In genomic region chr2:236661064-236661761, GRCh38 we compare ENCODE assay signal across 10 cellular contexts.
A peak's percentile ranks its signal among the peaks of the same experiment; 100 is the strongest.
DNase-seq lines count a peak whose midpoint lies in the region; ATAC-seq, FAIRE-seq and TF ChIP-seq lines count a peak whose summit lies in the region.
"Had no signal": no experiment of that assay in that cellular context is flagged by ENCODE, and none has a peak within 500 bp of the region (broad histone marks: within the 10 kb centered on the region; RNA-seq: fewer than 3 reads in every experiment).

No MANE protein-coding gene starts in this region.

- H4K91ac ChIP-seq in H1 (replicated peaks; ENCODE audit: insufficient read length, low read length) (peak overlapping the region; percentile 85), mesenchymal stem cell (ENCODE audit: low read length) (no peak overlapping the region)

- H3K27ac ChIP-seq in H1 (ENCODE audit: low read depth, low read length) (no peak overlapping the region; the same call in 1 of the 2 replicates), mesenchymal stem cell (ENCODE audit: low read length, poor library complexity, severe bottlenecking) (peak overlapping the region; percentile 76), vagina (peak overlapping the region; percentile 67)

- H2AFZ ChIP-seq in H1 (ENCODE audit: low read length) (peak overlapping the region; percentile 73; the same call in 1 of the 2 replicates), mesenchymal stem cell (ENCODE audit: low read depth, low read length) (no peak overlapping the region)

- peak overlapping the region; percentile 92; the same call in 1 of the 2 replicates for H2BK5ac ChIP-seq in H1 (ENCODE audit: low read depth, low read length)
- H2BK5ac ChIP-seq in mesenchymal stem cell (ENCODE audit: low read depth, low read length, poor library complexity, severe bottlenecking): peak overlapping the region; percentile 83

- peak in 1 of 2 experiments; percentile 6; a peak in 1 of 4 replicates for TF ChIP-seq RAD21 in H1 (IDR thresholded peaks at IDR 0.05 in 1 of 2, conservative IDR thresholded peaks at IDR 0.05 in 1 of 2; ENCODE audit: low read depth in 2 of 2, low read length in 2 of 2)

- H3K27me3 ChIP-seq in MG63 (no peaks in the 10 kb centered on the region), H1 (replicated peaks in 1 of 4; ENCODE audit: control insufficient read depth in 3 of 4, extremely low read depth in 1 of 4, insufficient read depth in 3 of 4, low read length in 3 of 4) (no peaks in the 10 kb centered on the region), mesenchymal stem cell (ENCODE audit: control insufficient read depth in 1 of 2, insufficient read depth in 1 of 2, low read length in 2 of 2) (no peaks in the 10 kb centered on the region), vagina (no peaks in the 10 kb centered on the region)

- H3K23ac ChIP-seq in H1 (ENCODE audit: insufficient read length) (no peak overlapping the region), mesenchymal stem cell (ENCODE audit: low read length in 2 of 2) (no peak overlapping the region)

- CTCF ChIA-PET in H1 (lab: Charles Lee; ENCODE audit: partially characterized antibody): interaction anchor here (0.8 to 1.8 kb wide), 3 partner anchors 11 to 99 kb away, joined by 3 to 4 read pairs (median 4); no protein-coding TSS in a partner anchor

- H3K14ac ChIP-seq in H1 (ENCODE audit: insufficient read length): no peak overlapping the region
- no peak overlapping the region for H3K14ac ChIP-seq in mesenchymal stem cell (ENCODE audit: low read length in 2 of 2)

- POLR2A ChIA-PET in H1 (lab: Charles Lee; ENCODE audit: partially characterized antibody): no interaction called here

- H2BK15ac ChIP-seq in H1 (ENCODE audit: low read length) (no peak overlapping the region), mesenchymal stem cell (ENCODE audit: low read depth, poor library complexity, severe bottlenecking) (no peak overlapping the region)

- H3K4ac ChIP-seq in H1 (replicated peaks; ENCODE audit: insufficient read length, low read depth, low read length) (no peak overlapping the region), mesenchymal stem cell (ENCODE audit: low read depth in 1 of 2, low read length in 2 of 2) (no peak overlapping the region)

- no peak overlapping the region for H3K56ac ChIP-seq in H1 (replicated peaks; ENCODE audit: insufficient read length, low read depth, low read length)

- peak; percentile 73 for DNase-seq in MG63
- peak in 1 of 2 experiments; percentile 9 for DNase-seq in H1 (ENCODE audit: low read depth in 1 of 2, low spot score in 2 of 2)
- peak; percentile 38 for DNase-seq in mesenchymal stem cell
- peak in 1 of 2 donors; percentile 84 for DNase-seq in vagina (ENCODE audit: extremely low spot score in 2 of 2)
- DNase-seq in left lobe of liver (ENCODE audit: low spot score): no peak
- no peak for DNase-seq in activated CD4-positive, alpha-beta T cell treated with anti-CD3 and anti-CD28 coated beads, Interleukin-2, amount 50 U/mL, for 4 hours
- DNase-seq: activated B cell treated with CpG ODN at 0.5 μM for 24 hours; stimulated activated CD4-positive, alpha-beta T cell treated with anti-CD3 and anti-CD28 coated beads, Interleukin-1b, Interleukin-23, amount 100 ng/mL, for 48 hours had no signal

- no peaks in the 10 kb centered on the region for H3K79me2 ChIP-seq in H1 (ENCODE audit: control insufficient read depth in 1 of 2, insufficient read depth in 2 of 2, low read length in 2 of 2)

- H3K9ac ChIP-seq in H1 (replicated peaks in 1 of 4; ENCODE audit: extremely low read depth in 1 of 4, low read depth in 3 of 4, low read length in 3 of 4) (no peak overlapping the region), mesenchymal stem cell (ENCODE audit: low read length) (peak overlapping the region; percentile 85)

- no peaks in the 10 kb centered on the region for H4K20me1 ChIP-seq in H1 (replicated peaks in 1 of 2; ENCODE audit: control insufficient read depth in 1 of 2, insufficient read depth in 2 of 2, low read length in 2 of 2)

- no peak for TF ChIP-seq CTCF in H1 (IDR thresholded peaks at IDR 0.05; ENCODE audit: control extremely low read depth in 1 of 3, insufficient read depth in 1 of 3, low read depth in 1 of 3, low read length in 3 of 3)
- no peak for TF ChIP-seq CTCF in vagina (IDR thresholded peaks at IDR 0.05)

- peak overlapping the region; percentile 40 for H4K5ac ChIP-seq in H1 (ENCODE audit: insufficient read length, low read depth, low read length)

- peak overlapping the region; percentile 76 for H3K18ac ChIP-seq in H1 (ENCODE audit: extremely low read depth, low read length)
- no peak overlapping the region for H3K18ac ChIP-seq in mesenchymal stem cell (ENCODE audit: low read depth in 1 of 2, low read length in 2 of 2)

- H3K4me1 ChIP-seq in H1 (replicated peaks in 1 of 4; ENCODE audit: control insufficient read depth in 3 of 4, insufficient read depth in 4 of 4, low read length in 3 of 4): peaks cover 6 to 11% (median 10%) of the 10 kb centered on the region in 4 experiments; a peak in 6 of 7 replicates
- H3K4me1 ChIP-seq in mesenchymal stem cell (ENCODE audit: control insufficient read depth, insufficient read depth, low read depth, low read length): peaks cover 12% of the 10 kb centered on the region
- H3K4me1 ChIP-seq in vagina: peaks cover 51% of the 10 kb centered on the region

- TF ChIP-seq EP300 in H1 (IDR thresholded peaks at IDR 0.05; ENCODE audit: borderline replicate concordance in 1 of 2, low read depth in 2 of 2, low read length in 2 of 2): no peak

- FAIRE-seq in H1 (lab: Jason Lieb, UNC): peak; percentile 88
- FAIRE-seq: K562 had no signal

- H3K9me3 ChIP-seq in MG63 (no peaks in the 10 kb centered on the region), H1 (ENCODE audit: insufficient read depth in 2 of 2, low read depth in 1 of 2, low read length in 1 of 2) (0 out of 4 replicates have a peak, but pooled peaks cover 0 to 2% of the 10 kb centered on the region in 2 experiments), mesenchymal stem cell (ENCODE audit: control insufficient read depth, low read length) (peaks cover 3% of the 10 kb centered on the region), vagina (no peaks in the 10 kb centered on the region)

- intact Hi-C loops in vagina (cut with DNase I): no loop called here

- H3K4me2 ChIP-seq in H1 (ENCODE audit: insufficient read depth in 1 of 2, low read depth in 2 of 2, low read length in 2 of 2) (peak overlapping the region; percentile 41 to 62), mesenchymal stem cell (ENCODE audit: low read length, poor library complexity, severe bottlenecking) (no peak overlapping the region)

- H4K8ac ChIP-seq in H1 (ENCODE audit: extremely low read depth, insufficient read depth, low read length) (no peak overlapping the region), mesenchymal stem cell (ENCODE audit: low read length) (no peak overlapping the region)

- TF ChIP-seq POLR2A in H1 (IDR thresholded peaks at IDR 0.05; ENCODE audit: control extremely low read depth in 1 of 2, low read depth in 2 of 2, low read length in 2 of 2) (peak in 1 of 2 experiments; percentile 59; a peak in 2 of 3 replicates), vagina (IDR thresholded peaks at IDR 0.05) (no peak)

- H3K4me3 ChIP-seq in MG63: no peak overlapping the region
- H3K4me3 ChIP-seq in H1 (ENCODE audit: extremely low read depth in 1 of 4, insufficient read depth in 2 of 4, low read depth in 3 of 4, low read length in 4 of 4): 0 out of 8 replicates have a peak overlapping the region, but pooled peaks of 1 of the 4 experiments have one; percentile 27
- peak overlapping the region in 1 of 2 experiments; percentile 64 for H3K4me3 ChIP-seq in mesenchymal stem cell (ENCODE audit: insufficient read depth in 1 of 2, low read depth in 1 of 2, low read length in 2 of 2)
- H3K4me3 ChIP-seq in vagina: no peak overlapping the region
- H3K4me3 ChIP-seq: K562 had no signal

- H2BK120ac ChIP-seq in H1 (replicated peaks; ENCODE audit: low read depth, low read length): peak overlapping the region; percentile 57
- no peak overlapping the region for H2BK120ac ChIP-seq in mesenchymal stem cell (ENCODE audit: low read depth, low read length)

- no peak overlapping the region for H2AK5ac ChIP-seq in H1 (ENCODE audit: low read depth, low read length)
- H2AK5ac ChIP-seq in mesenchymal stem cell (ENCODE audit: low read length, severe bottlenecking): peak overlapping the region; percentile 95

- no peaks in the 10 kb centered on the region for H3K79me1 ChIP-seq in H1 (ENCODE audit: low read depth, low read length)
- H3K79me1 ChIP-seq in mesenchymal stem cell (replicated peaks; ENCODE audit: low read length, poor library complexity, severe bottlenecking): no peaks in the 10 kb centered on the region

- H3K36me3 ChIP-seq in MG63: no peaks in the 10 kb centered on the region
- no peaks in the 10 kb centered on the region for H3K36me3 ChIP-seq in H1 (ENCODE audit: control insufficient read depth in 2 of 4, insufficient read depth in 4 of 4, low read length in 3 of 4)
- no peaks in the 10 kb centered on the region for H3K36me3 ChIP-seq in mesenchymal stem cell (ENCODE audit: control insufficient read depth in 1 of 2, insufficient read depth in 2 of 2, low read depth in 1 of 2, low read length in 2 of 2)
- H3K36me3 ChIP-seq in vagina: no peaks in the 10 kb centered on the region

- H2BK20ac ChIP-seq in H1 (ENCODE audit: low read length): peak overlapping the region; percentile 72

- WGBS in H1 (ENCODE audit: extremely low coverage in 1 of 2, insufficient coverage in 1 of 2, insufficient read length in 1 of 2, insufficient replicate concordance in 2 of 2, low coverage in 1 of 2, low lambda C conversion rate in 2 of 2, missing lambda C conversion rate in 1 of 2), 2 experiments: 40% methylated on average over 4 of the region's 4 CpGs; no CpG with 5 or more reads in 1 of the 2 experiments
- WGBS in mesenchymal stem cell: 36% methylated on average over 4 of the region's 4 CpGs

- H3K23me2 ChIP-seq in H1 (ENCODE audit: low read depth, low read length): no peaks in the 10 kb centered on the region

- no peak for ATAC-seq in left lobe of liver
- no peak for ATAC-seq in HG03520 (IDR thresholded peaks at IDR 0.05; ENCODE audit: unreplicated experiment)
- ATAC-seq: K562 had no signal

- peak overlapping the region; percentile 65; the same call in 1 of the 2 replicates for H2BK12ac ChIP-seq in H1 (ENCODE audit: low read depth, low read length)
- no peak overlapping the region for H2BK12ac ChIP-seq in mesenchymal stem cell (ENCODE audit: low read length in 2 of 2)

Comparison
In these comparisons a context has a peak if more than half of its experiments do, and no peak if none do; other contexts are left out.
1. DNase-seq: peak in MG63 (single experiment) and mesenchymal stem cell (single experiment); none in left lobe of liver (single experiment) and activated CD4-positive, alpha-beta T cell treated with anti-CD3 and anti-CD28 coated beads, Interleukin-2, amount 50 U/mL, for 4 hours (0 of 2).